ENCODE assay signal across 9 cellular contexts in genomic region chr16:154223-155030, GRCh38. TPM values are rescaled to one million over a fixed set of nuclear protein-coding genes. Genes with fewer than 3 reads are reported as not detected.
DNase-seq lines count a peak whose midpoint lies in the region; ATAC-seq and TF ChIP-seq lines count a peak whose summit lies in the region.
"Had no signal": no experiment of that assay in that cellular context is flagged by ENCODE, and none has a peak within 500 bp of the region (broad histone marks: within the 10 kb centered on the region; RNA-seq: fewer than 3 reads in every experiment).

No MANE protein-coding gene starts in this region.

- CTCF ChIA-PET in OCI-LY7 (lab: Charles Lee; ENCODE audit: unreplicated experiment): no interaction called here

- ATAC-seq in effector memory CD8-positive, alpha-beta T cell (replicated peaks): peak; percentile 43
- peak; percentile 65 to 73 for ATAC-seq in naive B cell (ENCODE audit: low read depth in 2 of 2)
- ATAC-seq in GM19455 (IDR thresholded peaks at IDR 0.05; ENCODE audit: unreplicated experiment): no peak
- no peak for ATAC-seq in HG03457 (IDR thresholded peaks at IDR 0.05; ENCODE audit: unreplicated experiment)

- H3K4me1 Mint-ChIP-seq in effector memory CD8-positive, alpha-beta T cell (ENCODE audit: low read depth in 2 of 2): peaks cover 5 to 10% of the 10 kb centered on the region in 2 donors
- H3K4me1 Mint-ChIP-seq in naive B cell: peaks cover 5 to 10% (median 9%) of the 10 kb centered on the region in 3 donors

- H3K27ac Mint-ChIP-seq in effector memory CD8-positive, alpha-beta T cell: peak overlapping the region in 1 of 2 donors; percentile 29
- H3K27ac Mint-ChIP-seq in naive B cell: peak overlapping the region in 2 of 6 donors; percentile 58 to 93

- peak overlapping the region; percentile 66 for H2AFZ ChIP-seq in OCI-LY7 (ENCODE audit: low read length)

- no TSS peak for BruUV-seq in OCI-LY7 (replicated peaks; lab: Mats Ljungman, UMichigan)

- peak overlapping the region; percentile 68 for H3K4me2 ChIP-seq in OCI-LY7 (ENCODE audit: low read length)

- no peaks in the 10 kb centered on the region for H3K9me3 Mint-ChIP-seq in effector memory CD8-positive, alpha-beta T cell
- H3K9me3 Mint-ChIP-seq in naive B cell: peaks cover 0 to 5% (median 0%) of the 10 kb centered on the region in 7 donors

- peaks cover 17 to 52% of the 10 kb centered on the region in 2 donors for H3K27me3 Mint-ChIP-seq in effector memory CD8-positive, alpha-beta T cell
- H3K27me3 Mint-ChIP-seq in naive B cell: peaks cover 37 to 61% (median 40%) of the 10 kb centered on the region in 3 donors

- no peaks in the 10 kb centered on the region for H3K36me3 ChIP-seq in OCI-LY7 (ENCODE audit: insufficient read depth, low read length)

- no peaks in the 10 kb centered on the region for H3K36me3 Mint-ChIP-seq in effector memory CD8-positive, alpha-beta T cell (ENCODE audit: insufficient read depth)
- H3K36me3 Mint-ChIP-seq in naive B cell: peaks cover 0 to 4% of the 10 kb centered on the region in 2 donors

- peak overlapping the region; percentile 61 for H3K4me3 ChIP-seq in OCI-LY7 (ENCODE audit: low read depth, low read length, poor library complexity, severe bottlenecking)

- POLR2A ChIA-PET in OCI-LY7 (lab: Charles Lee): no interaction called here

- peaks cover 8% of the 10 kb centered on the region for H3K4me1 ChIP-seq in OCI-LY7 (ENCODE audit: insufficient read depth, low read length, poor library complexity, severe bottlenecking)

- intact Hi-C loops in OCI-LY7 (cut with micrococcal nuclease; ENCODE audit: unreplicated experiment): no loop called here

- no peaks in the 10 kb centered on the region for H3K79me2 ChIP-seq in OCI-LY7 (ENCODE audit: insufficient read depth, low read depth, low read length)

- H4K20me1 ChIP-seq in OCI-LY7 (ENCODE audit: insufficient read depth, low read length): no peaks in the 10 kb centered on the region

- peak overlapping the region; percentile 71 to 74 for H3K4me3 Mint-ChIP-seq in effector memory CD8-positive, alpha-beta T cell
- H3K4me3 Mint-ChIP-seq in naive B cell: peak overlapping the region; percentile 19 to 86 (median 85)

- H3K9me3 ChIP-seq in OCI-LY7 (ENCODE audit: low read length): no peaks in the 10 kb centered on the region

- H3K27ac ChIP-seq in OCI-LY7 (ENCODE audit: low read depth, low read length, poor library complexity, severe bottlenecking): no peak overlapping the region
- H3K27ac ChIP-seq: 22Rv1 had no signal

- peak; percentile 47 for DNase-seq in DMS 273 (lab: John Stamatoyannopoulos, UW; ENCODE audit: unreplicated experiment)
- DNase-seq in DMS 273 treated with DMSO at 0.1 percent for 48 hours (lab: John Stamatoyannopoulos, UW): no peak
- DNase-seq in OCI-LY7 (ENCODE audit: low spot score): peak; percentile 44
- DNase-seq in effector memory CD8-positive, alpha-beta T cell: no peak
- peak; percentile 38 for DNase-seq in naive B cell
- no peak for DNase-seq in GF-D8 (lab: John Stamatoyannopoulos, UW)

- H3K9me2 ChIP-seq in OCI-LY7 (ENCODE audit: insufficient read depth, low read length): no peaks in the 10 kb centered on the region

- TF ChIP-seq CTCF in OCI-LY7 (conservative IDR thresholded peaks at IDR 0.05; ENCODE audit: low read length): no peak

RNA-seq across cellular contexts. Expression of gene HBZ, which starts 2.0 kb away (rescaled TPM):
- total RNA-seq in OCI-LY7 (2014; rRNA removed; shearing (Covaris generic)): not detected in 2 replicates
- total RNA-seq in OCI-LY7 (2022): not detected in 2 replicates
- not detected for polyA plus RNA-seq in naive B cell (ENCODE audit: low read depth in 6 of 6)

RNA-seq across cellular contexts. Expression of gene HBM, which starts 11.4 kb away (rescaled TPM):
- total RNA-seq in OCI-LY7 (2014; rRNA removed; shearing (Covaris generic)): not detected in 2 replicates
- not detected in 2 replicates for total RNA-seq in OCI-LY7 (2022)
- polyA plus RNA-seq in naive B cell (ENCODE audit: low read depth in 6 of 6): not detected

RNA-seq across cellular contexts. Expression of gene NPRL3, which starts 16.0 kb away (rescaled TPM):
- total RNA-seq in OCI-LY7 (2014; rRNA removed; shearing (Covaris generic)): 12.8 and 14.2 TPM in 2 replicates
- 50.2 and 50.9 TPM in 2 replicates for total RNA-seq in OCI-LY7 (2022)
- polyA plus RNA-seq in naive B cell (ENCODE audit: low read depth in 6 of 6): 10 to 100 TPM in 5 of 6 donors, 1 to 10 TPM in 1; 8.1 to 17.1 (median 11.2) TPM

RNA-seq across cellular contexts. Expression of gene HBA2, which starts 18.2 kb away (rescaled TPM):
- total RNA-seq in OCI-LY7 (2014; rRNA removed; shearing (Covaris generic)): not detected in 2 replicates
- total RNA-seq in OCI-LY7 (2022): not detected in 2 replicates
- polyA plus RNA-seq in naive B cell (ENCODE audit: low read depth in 6 of 6): 1,000 to 10,000 TPM in 2 of 6 donors, 100 to 1,000 TPM in 4; 184 to 1,142 (median 693) TPM

RNA-seq across cellular contexts. Expression of gene HBA1, which starts 22.1 kb away (rescaled TPM):
- total RNA-seq in OCI-LY7 (2014; rRNA removed; shearing (Covaris generic)): not detected in 2 replicates
- total RNA-seq in OCI-LY7 (2022): not detected in 2 replicates
- 100 to 1,000 TPM in 3 of 6 donors, 10 to 100 TPM in 3; 42.8 to 256 (median 100) TPM for polyA plus RNA-seq in naive B cell (ENCODE audit: low read depth in 6 of 6)

Comparison
In these comparisons a context has a peak if more than half of its experiments do, and no peak if none do; other contexts are left out.
1. DNase-seq: peak in DMS 273 (single experiment), OCI-LY7 (single experiment) and naive B cell (single experiment); none in DMS 273 treated with DMSO at 0.1 percent for 48 hours (single experiment), effector memory CD8-positive, alpha-beta T cell (0 of 3) and GF-D8 (single experiment).
2. ATAC-seq: peak in effector memory CD8-positive, alpha-beta T cell (single experiment) and naive B cell (2 of 2); none in GM19455 (single experiment) and HG03457 (single experiment).